1 cellular context compared by ENCODE assay signal in genomic region chr4:109801099-109801789, GRCh38.
TF ChIP-seq lines count a peak whose summit lies in the region.

No MANE protein-coding gene starts in this region.

TF ChIP-seq in HCT116, 20 proteins besides CTCF, POLR2A, EP300 and RAD21 (continued from another document):
- no peak for TF ChIP-seq ZBTB33 (IDR thresholded peaks at IDR 0.05; ENCODE audit: extremely low read depth, insufficient replicate concordance, low read length)
- TF ChIP-seq JUND (IDR thresholded peaks at IDR 0.05), result no peak
- TF ChIP-seq CBX3 (IDR thresholded peaks at IDR 0.05; ENCODE audit: low read depth), result no peak
- no peak for TF ChIP-seq ELF1 (IDR thresholded peaks at IDR 0.05; ENCODE audit: borderline replicate concordance, low read depth)
- TF ChIP-seq POLR2AphosphoS5 (IDR thresholded peaks at IDR 0.05; ENCODE audit: low read depth, low read length), result no peak
- no peak for TF ChIP-seq REST (IDR thresholded peaks at IDR 0.05; ENCODE audit: low read depth)
- TF ChIP-seq EZH2 (IDR thresholded peaks at IDR 0.05), result no peak
- TF ChIP-seq EGR1 (IDR thresholded peaks at IDR 0.05; ENCODE audit: low read depth), result no peak
- TF ChIP-seq ATF3 (IDR thresholded peaks at IDR 0.05), result no peak
- no peak for TF ChIP-seq ZFX (IDR thresholded peaks at IDR 0.05)
- no peak for TF ChIP-seq SP1 (IDR thresholded peaks at IDR 0.05; ENCODE audit: low read depth)
- no peak for TF ChIP-seq SIN3A (IDR thresholded peaks at IDR 0.05; ENCODE audit: low read depth)
- no peak for TF ChIP-seq FOSL1 (IDR thresholded peaks at IDR 0.05; ENCODE audit: low read depth)
- TF ChIP-seq EZH2phosphoT487 (IDR thresholded peaks at IDR 0.05; ENCODE audit: borderline replicate concordance), result no peak
- no peak for TF ChIP-seq CEBPB (IDR thresholded peaks at IDR 0.05; ENCODE audit: low read depth)
